13 cellular contexts compared by ENCODE assay signal in genomic region chr5:159877894-159878448, GRCh38. TPM values are rescaled to one million over a fixed set of nuclear protein-coding genes. Genes with fewer than 3 reads are reported as not detected.
DNase-seq lines count a peak whose midpoint lies in the region; ATAC-seq, FAIRE-seq and TF ChIP-seq lines count a peak whose summit lies in the region.
"Had no signal": no experiment of that assay in that cellular context is flagged by ENCODE, and none has a peak within 500 bp of the region (broad histone marks: within the 10 kb centered on the region; RNA-seq: fewer than 3 reads in every experiment).

No MANE protein-coding gene starts in this region.

- H3K4me3 ChIP-seq in esophagus muscularis mucosa (no peak overlapping the region), thyroid gland (replicated peaks in 1 of 3) (no peak overlapping the region)

- intact Hi-C loops in esophagus muscularis mucosa (cut with DNase I) (loop anchor here (2.0 kb wide), 1 partner anchor 63 kb away; no protein-coding TSS in a partner anchor), thyroid gland (cut with DNase I) (no loop called here)

- 45% methylated on average over 7 of the region's 7 CpGs for WGBS in esophagus muscularis mucosa
- 22 to 31% methylated on average over 4 to 7 of the region's 7 CpGs for WGBS in thyroid gland, 2 donors

- peaks cover 7 to 27% (median 16%) of the 10 kb centered on the region in 4 donors for H3K4me1 ChIP-seq in esophagus muscularis mucosa
- H3K4me1 ChIP-seq in thyroid gland, result peaks cover 19 to 23% of the 10 kb centered on the region in 2 donors

- H3K9me3 ChIP-seq in esophagus muscularis mucosa (no peaks in the 10 kb centered on the region), thyroid gland (no peaks in the 10 kb centered on the region)

- H3K36me3 ChIP-seq in esophagus muscularis mucosa (no peaks in the 10 kb centered on the region), thyroid gland (no peaks in the 10 kb centered on the region)

- H3K27ac ChIP-seq in esophagus muscularis mucosa (replicated peaks in 1 of 4), result peak overlapping the region; percentile 45 to 71 (median 62)
- peak overlapping the region; percentile 74 to 96 (median 79) for H3K27ac ChIP-seq in thyroid gland
- H3K27ac ChIP-seq: epithelial cell of prostate had no signal

- TF ChIP-seq EP300 in esophagus muscularis mucosa (IDR thresholded peaks at IDR 0.05), result no peak

- no peak for FAIRE-seq in GM12892 (lab: Jason Lieb, UNC)
- FAIRE-seq: islet of Langerhans had no signal

- TF ChIP-seq CTCF in esophagus muscularis mucosa (IDR thresholded peaks at IDR 0.05) (no peak), thyroid gland (IDR thresholded peaks at IDR 0.05) (no peak)

- in situ Hi-C loops in KBM-7 (cut with MboI; ENCODE audit: low pct_unique_long_range_greater_than_20kb, low sequenced_read_pairs), result no loop called here

- DNase-seq in NCI-H446 treated with DMSO at 0.1 percent for 48 hours (lab: John Stamatoyannopoulos, UW) (peak; percentile 62), esophagus muscularis mucosa (ENCODE audit: extremely low spot score) (no peak), midbrain (lab: John Stamatoyannopoulos, UW) (peak; percentile 17), thyroid gland (peak; percentile 80 to 88), KBM-7 (no peak), NCI-H69 (lab: John Stamatoyannopoulos, UW) (no peak), GM12892 (ENCODE audit: insufficient read length) (no peak)
- DNase-seq: activated naive CD8-positive, alpha-beta T cell treated with anti-CD3 and anti-CD28 coated beads, Interleukin-2, amount 10 ng/mL, durations not matched to agents 7 days and 5 days; DMS153 had no signal

- no peak for ATAC-seq in GM21723 (IDR thresholded peaks at IDR 0.05; ENCODE audit: unreplicated experiment)

- TF ChIP-seq POLR2A in esophagus muscularis mucosa (IDR thresholded peaks at IDR 0.05; ENCODE audit: low read depth), result no peak
- no peak for TF ChIP-seq POLR2A in thyroid gland (IDR thresholded peaks at IDR 0.05)
- TF ChIP-seq POLR2A in GM12892 (IDR thresholded peaks at IDR 0.05; ENCODE audit: low read depth, low read length), result no peak

- H3K27me3 ChIP-seq in esophagus muscularis mucosa, result peaks cover 0 to 8% (median 0%) of the 10 kb centered on the region in 4 donors
- H3K27me3 ChIP-seq in thyroid gland, result no peaks in the 10 kb centered on the region

RNA-seq across cellular contexts. Expression of gene ADRA1B, which starts 38.3 kb away (rescaled TPM):
- total RNA-seq in esophagus muscularis mucosa, result 1 to 10 TPM; 1.7 to 3.2 (median 2.6) TPM
- 10 to 100 TPM in 1 of 4 donors, 1 to 10 TPM in 3; 1.2 to 13.2 (median 3.1) TPM for total RNA-seq in thyroid gland
- not detected for polyA plus RNA-seq in GM12892 (2012; ENCODE audit: missing spikeins)
- total RNA-seq: activated CD8-positive, alpha-beta memory T cell treated with anti-CD3 and anti-CD28 coated beads for 36 hours; activated naive CD8-positive, alpha-beta T cell treated with anti-CD3 and anti-CD28 coated beads, Interleukin-2, amount 10 ng/mL, durations not matched to agents 7 days and 5 days had no signal

Comparison
In these comparisons a context has a peak if more than half of its experiments do, and no peak if none do; other contexts are left out.
1. DNase-seq: peak in NCI-H446 treated with DMSO at 0.1 percent for 48 hours (single experiment), midbrain (single experiment) and thyroid gland (2 of 2); none in esophagus muscularis mucosa (single experiment), KBM-7 (single experiment), NCI-H69 (single experiment) and GM12892 (single experiment).